21 cellular contexts compared by ENCODE assay signal in the genomic region with DNA sequence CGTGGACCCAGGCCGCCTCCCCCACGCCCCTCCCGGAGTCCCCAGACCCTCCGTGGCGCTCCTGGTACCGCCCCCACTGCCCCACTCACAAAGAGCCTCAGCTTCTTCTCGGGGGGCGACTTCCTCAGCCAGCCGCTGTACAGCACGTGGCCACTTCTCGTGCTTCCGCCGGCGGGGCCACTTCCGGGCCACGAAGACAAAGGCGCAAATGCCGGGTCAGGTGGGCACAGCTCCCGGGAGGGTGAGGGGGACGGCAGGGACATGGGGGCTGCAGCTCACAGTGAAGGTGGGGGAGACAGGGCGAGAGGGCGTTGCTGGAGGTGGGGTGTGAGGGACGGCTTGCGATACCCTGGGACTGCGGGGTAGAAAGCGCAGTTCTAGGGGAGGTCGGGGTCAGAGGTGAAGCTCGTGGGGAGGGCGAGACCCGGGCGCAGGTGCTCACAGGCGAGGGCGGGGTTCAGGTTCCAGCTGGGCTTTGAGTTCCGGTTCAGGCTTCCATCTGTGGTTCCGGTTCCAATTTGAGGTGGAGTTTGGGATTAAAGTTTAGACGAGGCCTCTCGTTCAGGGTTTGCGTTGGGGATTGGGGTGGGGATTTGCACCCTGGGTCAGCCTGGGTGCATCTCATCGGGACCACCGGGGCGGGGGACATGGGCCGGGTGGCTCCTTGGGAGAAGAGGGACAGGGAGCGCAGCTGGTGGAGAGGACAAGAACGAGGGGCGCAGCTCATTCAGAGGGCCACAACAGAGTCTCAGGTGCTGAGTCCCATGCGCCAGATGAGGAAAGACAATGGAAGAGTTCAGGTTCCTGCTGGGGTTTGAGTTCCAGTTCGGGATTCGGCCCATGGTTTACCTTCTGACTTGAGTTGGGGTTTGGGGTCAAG. TPM values are rescaled to one million over a fixed set of nuclear protein-coding genes. Genes with fewer than 3 reads are reported as not detected.
DNase-seq lines count a peak whose midpoint lies in the region; ATAC-seq and TF ChIP-seq lines count a peak whose summit lies in the region.
"Had no signal": no experiment of that assay in that cellular context is flagged by ENCODE, and none has a peak within 500 bp of the region (broad histone marks: within the 10 kb centered on the region; RNA-seq: fewer than 3 reads in every experiment).

A gene with protein sequence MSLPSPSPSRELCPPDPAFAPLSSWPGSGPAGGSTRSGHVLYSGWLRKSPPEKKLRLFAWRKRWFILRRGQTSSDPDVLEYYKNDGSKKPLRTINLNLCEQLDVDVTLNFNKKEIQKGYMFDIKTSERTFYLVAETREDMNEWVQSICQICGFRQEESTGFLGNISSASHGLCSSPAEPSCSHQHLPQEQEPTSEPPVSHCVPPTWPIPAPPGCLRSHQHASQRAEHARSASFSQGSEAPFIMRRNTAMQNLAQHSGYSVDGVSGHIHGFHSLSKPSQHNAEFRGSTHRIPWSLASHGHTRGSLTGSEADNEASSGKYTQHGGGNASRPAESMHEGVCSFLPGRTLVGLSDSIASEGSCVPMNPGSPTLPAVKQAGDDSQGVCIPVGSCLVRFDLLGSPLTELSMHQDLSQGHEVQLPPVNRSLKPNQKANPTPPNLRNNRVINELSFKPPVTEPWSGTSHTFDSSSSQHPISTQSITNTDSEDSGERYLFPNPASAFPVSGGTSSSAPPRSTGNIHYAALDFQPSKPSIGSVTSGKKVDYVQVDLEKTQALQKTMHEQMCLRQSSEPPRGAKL (minus strand): TSS at position 371 of the 880 bp plus-strand sequence. CDS start 108 bp downstream, at position 263.

- peak within 1 kb of the TSS; percentile 46 for H3K4me3 ChIP-seq in HUES48 (ENCODE audit: low read depth, low read length)
- H3K4me3 ChIP-seq in endodermal cell (ENCODE audit: low read length), result no peak within 1 kb of the TSS
- H3K4me3 ChIP-seq in breast epithelium, result no peak within 1 kb of the TSS
- H3K4me3 ChIP-seq: PC-9 had no signal

- H3K36me3 Mint-ChIP-seq in endodermal cell (ENCODE audit: low read depth) (no peaks in the 10 kb centered on the region), neural crest cell (ENCODE audit: low read depth) (no peaks in the 10 kb centered on the region)

- TF ChIP-seq POLR2A in breast epithelium (IDR thresholded peaks at IDR 0.05), result no peak

- no peaks in the 10 kb centered on the region for H3K4me1 ChIP-seq in HUES48 (ENCODE audit: control insufficient read depth, insufficient read depth, low read length)
- no peaks in the 10 kb centered on the region for H3K4me1 ChIP-seq in endodermal cell (ENCODE audit: control insufficient read depth, insufficient read depth, low read length)
- peaks cover 0 to 7% of the 10 kb centered on the region in 2 donors for H3K4me1 ChIP-seq in breast epithelium

- no peaks in the 10 kb centered on the region for H3K36me3 ChIP-seq in HUES48 (ENCODE audit: control insufficient read depth, insufficient read depth, low read length)
- no peaks in the 10 kb centered on the region for H3K36me3 ChIP-seq in endodermal cell (ENCODE audit: control insufficient read depth, insufficient read depth, low read length)
- no peaks in the 10 kb centered on the region for H3K36me3 ChIP-seq in breast epithelium

- H3K9ac ChIP-seq in HUES48 (ENCODE audit: low read depth, low read length) (no peak within 1 kb of the TSS), endodermal cell (ENCODE audit: extremely low read depth, low read length, poor library complexity, severe bottlenecking) (no peak within 1 kb of the TSS)

- intact Hi-C loops in posterior vena cava (cut with DNase I) (no loop called here), breast epithelium (cut with DNase I; ENCODE audit: low total_unique reads) (no loop called here)

- H3K27me3 ChIP-seq in HUES48 (ENCODE audit: control insufficient read depth, insufficient read depth, low read length) (peaks cover 30% of the 10 kb centered on the region), endodermal cell (ENCODE audit: control insufficient read depth, insufficient read depth, low read length, poor library complexity, severe bottlenecking) (no peaks in the 10 kb centered on the region), breast epithelium (peaks cover 0 to 8% of the 10 kb centered on the region in 2 donors)

- H3K4me1 Mint-ChIP-seq in endodermal cell (no peaks in the 10 kb centered on the region), neural crest cell (peaks cover under 1% of the 10 kb centered on the region)

- DNase-seq in D341Med (ENCODE audit: low spot score) (peak; percentile 21), endodermal cell (no peak), neural crest cell (ENCODE audit: low read depth, low spot score) (no peak), posterior vena cava (ENCODE audit: low spot score) (no peak), breast epithelium (ENCODE audit: low spot score in 2 of 2) (no peak)
- DNase-seq: DMS 273 treated with DMSO at 0.1 percent for 48 hours, GF-D8, GOT3, HFFc6, KBM-7, NCI-H1436 treated with DMSO at 0.1 percent for 48 hours, NCI-H2029 treated with DMSO at 0.1 percent for 48 hours, NCI-H524, PC-9 had no signal

- H3K27ac ChIP-seq in HUES48 (ENCODE audit: low read depth, low read length), result no peak within 1 kb of the TSS
- H3K27ac ChIP-seq in endodermal cell (ENCODE audit: low read depth, low read length), result no peak within 1 kb of the TSS
- H3K27ac ChIP-seq in breast epithelium, result no peak within 1 kb of the TSS
- H3K27ac ChIP-seq: C4-2B, PC-9 had no signal

- H3K9me3 ChIP-seq in HUES48 (ENCODE audit: control insufficient read depth, insufficient read depth, low read length) (0 out of 2 replicates have a peak, but pooled peaks cover 8% of the 10 kb centered on the region), endodermal cell (ENCODE audit: control insufficient read depth, low read length) (peaks cover 17% of the 10 kb centered on the region), breast epithelium (peaks cover 0 to 3% of the 10 kb centered on the region in 2 donors)

- no peak for TF ChIP-seq CTCF in endodermal cell (conservative IDR thresholded peaks at IDR 0.05)
- TF ChIP-seq CTCF in neural crest cell (conservative IDR thresholded peaks at IDR 0.05), result no peak
- no peak for TF ChIP-seq CTCF in breast epithelium (IDR thresholded peaks at IDR 0.05)

- H3K27ac Mint-ChIP-seq in endodermal cell (no peak within 1 kb of the TSS), neural crest cell (ENCODE audit: unreplicated experiment) (peak within 1 kb of the TSS; percentile 12)
- H3K27ac Mint-ChIP-seq: HFFc6 had no signal

- peaks cover 15% of the 10 kb centered on the region for H3K9me3 Mint-ChIP-seq in endodermal cell
- H3K9me3 Mint-ChIP-seq in neural crest cell, result peaks cover 12% of the 10 kb centered on the region

- H3K4me3 Mint-ChIP-seq in endodermal cell (peak within 1 kb of the TSS; percentile 41), neural crest cell (no peak within 1 kb of the TSS)
- H3K4me3 Mint-ChIP-seq: HFFc6 had no signal

- ATAC-seq in GM21360 (IDR thresholded peaks at IDR 0.05; ENCODE audit: unreplicated experiment), result no peak
- ATAC-seq in HG02610 (IDR thresholded peaks at IDR 0.05; ENCODE audit: unreplicated experiment), result no peak

- H3K27me3 Mint-ChIP-seq in endodermal cell (ENCODE audit: insufficient read depth) (peaks cover 73% of the 10 kb centered on the region), neural crest cell (ENCODE audit: low read depth) (peaks cover 50% of the 10 kb centered on the region)

- WGBS in endodermal cell (ENCODE audit: insufficient coverage in 1 of 2, insufficient read length in 1 of 2), 2 experiments, result 88 to 93% methylated on average over 19 to 49 of the region's 49 CpGs

RNA-seq across cellular contexts. Expression of the gene that starts here (rescaled TPM):
- total RNA-seq in endodermal cell (under 1 TPM in 1 of 2 donors, not detected in 1; 0.22 TPM), neural crest cell (not detected in 2 replicates), posterior vena cava (not detected), breast epithelium (not detected)
- polyA plus RNA-seq in endodermal cell (2013, experiment 1 of 2), result not detected
- polyA plus RNA-seq in endodermal cell (2013, experiment 2 of 2), result not detected
- total RNA-seq: A673, HFFc6, HT-29, PC-9, SK-MEL-5 had no signal
